1 cellular context compared by ENCODE assay signal in the genomic region with DNA sequence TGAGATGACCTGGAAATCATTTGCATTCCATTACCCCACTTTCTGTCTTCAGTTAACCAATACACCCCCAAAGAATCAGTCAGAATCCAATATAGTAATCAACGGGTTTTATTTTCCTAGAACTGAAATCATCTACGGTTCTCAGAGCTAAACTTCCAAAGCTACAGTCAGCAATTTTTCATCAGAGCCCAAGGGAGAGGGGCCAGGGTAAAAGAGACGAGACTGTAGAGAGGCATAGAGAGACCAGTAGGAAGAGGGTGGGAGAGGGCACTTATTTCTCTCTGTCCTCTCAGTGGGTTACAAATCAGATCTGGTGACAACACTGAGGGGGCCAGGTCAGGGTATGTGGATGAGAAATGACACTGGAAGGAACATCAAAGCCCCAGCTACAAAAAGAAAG.
TF ChIP-seq lines count a peak whose summit lies in the region.

No MANE protein-coding gene starts in this region.

TF ChIP-seq in HCT116, 20 proteins besides CTCF, POLR2A, EP300 and RAD21 (continued from another document):
- no peak for TF ChIP-seq SRF (IDR thresholded peaks at IDR 0.05; ENCODE audit: low read depth)
- no peak for TF ChIP-seq REST (IDR thresholded peaks at IDR 0.05; ENCODE audit: low read depth)
- no peak for TF ChIP-seq FOSL1 (IDR thresholded peaks at IDR 0.05; ENCODE audit: low read depth)
- TF ChIP-seq CBX3 (IDR thresholded peaks at IDR 0.05; ENCODE audit: low read depth), result no peak
